13 cellular contexts compared by ENCODE assay signal in genomic region chr16:89331371-89332109, GRCh38.
A peak's percentile ranks its signal among the peaks of the same experiment; 100 is the strongest.
DNase-seq lines count a peak whose midpoint lies in the region; ATAC-seq and TF ChIP-seq lines count a peak whose summit lies in the region.
"Had no signal": no experiment of that assay in that cellular context is flagged by ENCODE, and none has a peak within 500 bp of the region (broad histone marks: within the 10 kb centered on the region; RNA-seq: fewer than 3 reads in every experiment).

No MANE protein-coding gene starts in this region.

- no peak for TF ChIP-seq EP300 in suprapubic skin (IDR thresholded peaks at IDR 0.05)

- no peak for DNase-seq in activated CD4-positive, alpha-beta T cell treated with anti-CD3 and anti-CD28 coated beads, Interleukin-2, amount 10 ng/mL, durations not matched to agents 7 days and 5 days
- DNase-seq in activated CD4-positive, alpha-beta T cell treated with anti-CD3 and anti-CD28 coated beads for 1 hour = no peak
- DNase-seq in PC-3 (no peak), gastrocnemius medialis (no peak), NCI-H345 treated with DMSO at 0.1 percent for 48 hours (lab: John Stamatoyannopoulos, UW; ENCODE audit: unreplicated experiment) (no peak), suprapubic skin (ENCODE audit: low spot score in 2 of 2) (no peak)
- peak in 1 of 2 donors; percentile 41 for DNase-seq in central memory CD8-positive, alpha-beta T cell (ENCODE audit: low spot score in 2 of 2)
- DNase-seq: ACHN, NCI-H1048, NCI-H2227 treated with DMSO at 0.1 percent for 48 hours had no signal

- no peaks in the 10 kb centered on the region for H3F3A ChIP-seq in PC-3 (ENCODE audit: low read length, unreplicated experiment)

- peaks cover 91% of the 10 kb centered on the region for H3K79me2 ChIP-seq in PC-3 (ENCODE audit: low read length)

- no peak for TF ChIP-seq CTCF in PC-3 (conservative IDR thresholded peaks at IDR 0.05; ENCODE audit: low read depth, low read length)
- TF ChIP-seq CTCF in gastrocnemius medialis (IDR thresholded peaks at IDR 0.05 in 4 of 5, conservative IDR thresholded peaks at IDR 0.05 in 1 of 5) = no peak
- no peak for TF ChIP-seq CTCF in suprapubic skin (IDR thresholded peaks at IDR 0.05)

- H3K4me3 ChIP-seq in PC-3 (ENCODE audit: low read length) (no peak overlapping the region), gastrocnemius medialis (no peak overlapping the region), suprapubic skin (no peak overlapping the region)
- H3K4me3 ChIP-seq: tibial artery had no signal

- intact Hi-C loops in PC-3 (cut with micrococcal nuclease) = loop anchor here (5.0 kb wide), 2 partner anchors 46 to 161 kb away; partner anchors contain the start of gene ANKRD11
- intact Hi-C loops in gastrocnemius medialis (cut with DNase I; ENCODE audit: low total_unique reads) = no loop called here

- H3K9me3 Mint-ChIP-seq in activated CD4-positive, alpha-beta T cell treated with anti-CD3 and anti-CD28 coated beads, Interleukin-2, amount 10 ng/mL, durations not matched to agents 7 days and 5 days = no peaks in the 10 kb centered on the region
- no peaks in the 10 kb centered on the region for H3K9me3 Mint-ChIP-seq in central memory CD8-positive, alpha-beta T cell

- H3K9ac ChIP-seq in PC-3 (ENCODE audit: low read length) = peak overlapping the region; percentile 72

- no peaks in the 10 kb centered on the region for H3K27me3 Mint-ChIP-seq in activated CD4-positive, alpha-beta T cell treated with anti-CD3 and anti-CD28 coated beads, Interleukin-2, amount 10 ng/mL, durations not matched to agents 7 days and 5 days
- no peaks in the 10 kb centered on the region for H3K27me3 Mint-ChIP-seq in central memory CD8-positive, alpha-beta T cell

- no peak overlapping the region for H3K4me3 Mint-ChIP-seq in activated CD4-positive, alpha-beta T cell treated with anti-CD3 and anti-CD28 coated beads, Interleukin-2, amount 10 ng/mL, durations not matched to agents 7 days and 5 days
- H3K4me3 Mint-ChIP-seq in central memory CD8-positive, alpha-beta T cell = peak overlapping the region; percentile 29

- H3K9me2 ChIP-seq in PC-3 (replicated peaks; ENCODE audit: low read length) = no peaks in the 10 kb centered on the region

- H3K27ac Mint-ChIP-seq in activated CD4-positive, alpha-beta T cell treated with anti-CD3 and anti-CD28 coated beads, Interleukin-2, amount 10 ng/mL, durations not matched to agents 7 days and 5 days = peak overlapping the region; percentile 55
- peak overlapping the region; percentile 79 for H3K27ac Mint-ChIP-seq in central memory CD8-positive, alpha-beta T cell (ENCODE audit: low read depth)

- no peak for ATAC-seq in PC-3
- ATAC-seq in central memory CD8-positive, alpha-beta T cell (replicated peaks; ENCODE audit: extremely low read depth, poor library complexity, severe bottlenecking) = peak; percentile 55
- no peak for ATAC-seq in gastrocnemius medialis
- no peak for ATAC-seq in GM21515 (IDR thresholded peaks at IDR 0.05; ENCODE audit: unreplicated experiment)
- ATAC-seq: left cardiac atrium had no signal

- H3K36me3 ChIP-seq in PC-3 (ENCODE audit: low read depth, low read length) = no peaks in the 10 kb centered on the region; the same call in 1 of the 2 replicates
- H3K36me3 ChIP-seq in gastrocnemius medialis = no peaks in the 10 kb centered on the region
- peaks cover 5% of the 10 kb centered on the region for H3K36me3 ChIP-seq in suprapubic skin
- H3K36me3 ChIP-seq: tibial artery had no signal

- no peaks in the 10 kb centered on the region for H3K27me3 ChIP-seq in PC-3 (ENCODE audit: low read length)
- H3K27me3 ChIP-seq in gastrocnemius medialis = no peaks in the 10 kb centered on the region
- no peaks in the 10 kb centered on the region for H3K27me3 ChIP-seq in suprapubic skin
- H3K27me3 ChIP-seq: tibial artery had no signal

- no TSS peak for BruUV-seq in PC-3 (replicated peaks; lab: Mats Ljungman, UMichigan)

- H3K4me1 Mint-ChIP-seq in activated CD4-positive, alpha-beta T cell treated with anti-CD3 and anti-CD28 coated beads, Interleukin-2, amount 10 ng/mL, durations not matched to agents 7 days and 5 days = peaks cover 80% of the 10 kb centered on the region
- H3K4me1 Mint-ChIP-seq in central memory CD8-positive, alpha-beta T cell = peaks cover 68% of the 10 kb centered on the region

- no peak for TF ChIP-seq POLR2A in gastrocnemius medialis (IDR thresholded peaks at IDR 0.05)
- TF ChIP-seq POLR2A in suprapubic skin (IDR thresholded peaks at IDR 0.05) = no peak

- CTCF ChIA-PET in activated CD4-positive, alpha-beta T cell treated with anti-CD3 and anti-CD28 coated beads, Interleukin-2, amount 10 ng/mL, durations not matched to agents 7 days and 5 days (lab: Charles Lee) = interaction anchor here (0.6 kb wide), 1 partner anchor 1791 kb away, joined by 3 read pairs; no protein-coding TSS in a partner anchor
- CTCF ChIA-PET in PC-3 (lab: Charles Lee) = no interaction called here

- 89% methylated on average over 14 of the region's 14 CpGs for WGBS in suprapubic skin

- peak overlapping the region; percentile 41 for H3K4me2 ChIP-seq in PC-3 (ENCODE audit: low read length)

- H3K27ac ChIP-seq in PC-3 (ENCODE audit: low read length) (peak overlapping the region; percentile 88), gastrocnemius medialis (peak overlapping the region; percentile 73 to 97 (median 88)), suprapubic skin (no peak overlapping the region)
- H3K27ac ChIP-seq: tibial artery had no signal

- H3K9me3 ChIP-seq in PC-3 (ENCODE audit: low read length) (no peaks in the 10 kb centered on the region), gastrocnemius medialis (no peaks in the 10 kb centered on the region), suprapubic skin (no peaks in the 10 kb centered on the region)
- H3K9me3 ChIP-seq: tibial artery had no signal

- H3K4me1 ChIP-seq in PC-3 (ENCODE audit: insufficient read depth, low read length) (peaks cover 55% of the 10 kb centered on the region), gastrocnemius medialis (peaks cover 77 to 89% of the 10 kb centered on the region in 2 donors), suprapubic skin (peaks cover 49% of the 10 kb centered on the region)

- H4K20me1 ChIP-seq in PC-3 (ENCODE audit: low read length) = no peaks in the 10 kb centered on the region

- peaks cover 18% of the 10 kb centered on the region for H3K36me3 Mint-ChIP-seq in activated CD4-positive, alpha-beta T cell treated with anti-CD3 and anti-CD28 coated beads, Interleukin-2, amount 10 ng/mL, durations not matched to agents 7 days and 5 days (ENCODE audit: low read depth)
- peaks cover 15% of the 10 kb centered on the region for H3K36me3 Mint-ChIP-seq in central memory CD8-positive, alpha-beta T cell (ENCODE audit: insufficient read depth)

- POLR2A ChIA-PET in activated CD4-positive, alpha-beta T cell treated with anti-CD3 and anti-CD28 coated beads, Interleukin-2, amount 10 ng/mL, durations not matched to agents 7 days and 5 days (lab: Charles Lee) = no interaction called here
- POLR2A ChIA-PET in PC-3 (lab: Charles Lee; ENCODE audit: unreplicated experiment) = no interaction called here

- in situ Hi-C loops in gastrocnemius medialis (cut with MboI; ENCODE audit: low sequenced_read_pairs in 4 of 4) = loop anchor here in 2 of 4 donors (10.0 to 25.0 kb wide), 2 partner anchors 173 to 181 kb away; partner anchors contain the start of gene SPG7 (in 2 of the 2)

- no peak overlapping the region for H2AFZ ChIP-seq in PC-3 (ENCODE audit: low read length)
